Comparison of ENCODE assay signal across 24 cellular contexts in the genomic region with DNA sequence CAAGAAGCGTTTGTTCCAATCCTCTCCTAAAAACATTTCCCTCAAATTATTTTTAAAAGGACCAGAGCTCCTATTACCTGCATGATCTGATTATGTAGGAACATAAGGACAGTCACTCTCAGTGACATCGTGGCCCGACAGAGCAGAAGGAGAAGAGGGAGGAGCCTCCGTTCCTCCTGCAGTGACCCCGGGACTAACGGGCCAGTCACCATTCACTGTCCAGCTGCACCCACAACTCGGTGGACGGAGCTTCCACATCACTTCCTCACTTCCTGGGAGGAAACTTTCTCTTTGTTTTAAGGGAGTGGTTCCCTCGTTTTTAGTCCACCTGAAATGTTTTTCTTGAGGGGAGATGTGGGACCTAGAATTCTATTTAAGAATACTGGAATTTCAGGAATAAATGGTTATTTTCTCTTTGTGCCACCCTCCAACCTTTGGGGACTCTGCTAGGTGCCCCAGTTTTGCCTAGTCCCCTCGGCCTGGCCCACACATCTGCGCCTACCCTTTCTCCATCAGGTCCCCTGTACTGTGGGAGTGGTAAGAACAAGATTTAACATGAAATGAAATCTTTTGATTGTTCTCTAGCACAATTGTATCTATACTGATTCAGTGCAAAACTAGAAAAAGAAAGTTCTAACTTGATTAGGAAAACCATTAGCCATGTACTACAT.
"Had no signal": no experiment of that assay in that cellular context is flagged by ENCODE, and none has a peak within 500 bp of the region (broad histone marks: within the 10 kb centered on the region; RNA-seq: fewer than 3 reads in every experiment).

No MANE protein-coding gene starts in this region.

- H3K27ac ChIP-seq: colonic mucosa, epithelial cell of prostate, esophagus muscularis mucosa, foreskin keratinocyte, gastroesophageal sphincter, heart left ventricle, hepatocyte, neutrophil, pancreas, sigmoid colon, stomach had no signal

- H3K79me2 ChIP-seq: hepatocyte had no signal

- H3K36me3 ChIP-seq: colonic mucosa, esophagus muscularis mucosa, heart left ventricle, neutrophil, pancreas, thyroid gland had no signal

- DNase-seq: colonic mucosa; effector CD8-positive, alpha-beta T cell; endodermal cell; foreskin keratinocyte; heart left ventricle; left colon; mucosa of descending colon; naive B cell; pancreas; sigmoid colon; stimulated activated CD4-positive, alpha-beta T cell treated with anti-CD3 and anti-CD28 coated beads, Interleukin-2, amount 100 ng/mL, for 24 hours; stimulated activated CD4-positive, alpha-beta T cell treated with anti-CD3 and anti-CD28 coated beads, Interleukin-4, amount 100 ng/mL, for 24 hours; stimulated activated naive CD4-positive, alpha-beta T cell treated with Interleukin-2 at 50 U/mL for 16 hours; stomach; trophoblast cell had no signal

- H3K27me3 ChIP-seq: colonic mucosa, foreskin keratinocyte, hepatocyte, pancreas, sigmoid colon, stomach, thyroid gland had no signal

- H3K4me1 ChIP-seq: colonic mucosa, esophagus muscularis mucosa, foreskin keratinocyte, gastroesophageal sphincter, heart left ventricle, pancreas, sigmoid colon had no signal

- ATAC-seq: foreskin keratinocyte; gastroesophageal sphincter; heart left ventricle; left colon; mucosa of descending colon; natural killer cell treated with Interleukin-12 subunit alpha and Interleukin-12 subunit beta and Interleukin-15 and Interleukin-18, amount 100 ng/mL, for 72 hours; pancreas; stimulated activated effector memory CD8-positive, alpha-beta T cell treated with anti-CD3 and anti-CD28 coated beads, Interleukin-12 subunit alpha, Interleukin-12 subunit beta, amount 100 ng/mL, for 72 hours had no signal

- H3K4me3 ChIP-seq: colonic mucosa, esophagus muscularis mucosa, gastroesophageal sphincter, heart left ventricle, hepatocyte, lung, mucosa of descending colon, pancreas, sigmoid colon, stomach, thyroid gland had no signal

- H3K9me3 ChIP-seq: colonic mucosa, mucosa of descending colon, neutrophil, pancreas, sigmoid colon, stomach, thyroid gland had no signal
